Comparison of ENCODE assay signal across 17 cellular contexts in the genomic region with DNA sequence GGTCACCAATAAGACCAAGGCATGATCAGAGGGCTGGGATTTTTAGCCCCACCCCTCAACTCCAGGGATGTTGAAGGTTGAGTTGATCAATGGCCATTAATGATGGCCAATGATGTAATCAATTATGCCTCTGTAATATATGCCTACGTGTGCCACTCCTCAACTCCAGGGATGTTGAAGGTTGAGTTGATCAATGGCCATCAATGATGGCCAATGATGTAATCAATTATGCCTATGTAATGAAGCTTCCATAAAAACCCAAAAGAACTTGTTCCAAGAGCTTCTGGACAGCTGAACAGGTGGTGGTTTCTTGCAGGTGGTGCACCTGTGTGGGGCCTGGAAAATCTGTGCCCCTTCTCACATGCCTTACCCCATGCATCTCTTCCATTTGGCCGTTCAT. TPM values are rescaled to one million over a fixed set of nuclear protein-coding genes. Genes with fewer than 3 reads are reported as not detected.
DNase-seq lines count a peak whose midpoint lies in the region; ATAC-seq and TF ChIP-seq lines count a peak whose summit lies in the region.
"Had no signal": no experiment of that assay in that cellular context is flagged by ENCODE, and none has a peak within 500 bp of the region (broad histone marks: within the 10 kb centered on the region; RNA-seq: fewer than 3 reads in every experiment).

No MANE protein-coding gene starts in this region.

- intact Hi-C loops in activated CD8-positive, alpha-beta T cell treated with anti-CD3 and anti-CD28 coated beads for 36 hours (cut with micrococcal nuclease), result no loop called here
- intact Hi-C loops in CD8-positive, alpha-beta T cell (cut with DNase I, micrococcal nuclease), result no loop called here
- intact Hi-C loops in left lung (cut with DNase I), result no loop called here

- H3K9me3 Mint-ChIP-seq in activated CD8-positive, alpha-beta T cell treated with anti-CD3 and anti-CD28 coated beads for 36 hours, result peaks cover 26% of the 10 kb centered on the region
- H3K9me3 Mint-ChIP-seq in activated CD8-positive, alpha-beta T cell treated with anti-CD3 and anti-CD28 coated beads, Interleukin-2, amount 10 ng/mL, durations not matched to agents 7 days and 5 days (ENCODE audit: insufficient read depth), result peaks cover 17% of the 10 kb centered on the region
- peaks cover 16% of the 10 kb centered on the region for H3K9me3 Mint-ChIP-seq in CD8-positive, alpha-beta T cell
- H3K9me3 Mint-ChIP-seq in activated naive CD8-positive, alpha-beta T cell treated with anti-CD3 and anti-CD28 coated beads for 36 hours, result peaks cover 30% of the 10 kb centered on the region
- H3K9me3 Mint-ChIP-seq in naive thymus-derived CD8-positive, alpha-beta T cell, result peaks cover 0 to 24% (median 15%) of the 10 kb centered on the region in 9 donors

- no peak overlapping the region for H3K4me3 Mint-ChIP-seq in activated CD8-positive, alpha-beta T cell treated with anti-CD3 and anti-CD28 coated beads for 36 hours
- no peak overlapping the region for H3K4me3 Mint-ChIP-seq in activated CD8-positive, alpha-beta T cell treated with anti-CD3 and anti-CD28 coated beads, Interleukin-2, amount 10 ng/mL, durations not matched to agents 7 days and 5 days
- H3K4me3 Mint-ChIP-seq in CD8-positive, alpha-beta T cell, result no peak overlapping the region
- no peak overlapping the region for H3K4me3 Mint-ChIP-seq in activated naive CD8-positive, alpha-beta T cell treated with anti-CD3 and anti-CD28 coated beads for 36 hours
- no peak overlapping the region for H3K4me3 Mint-ChIP-seq in naive thymus-derived CD8-positive, alpha-beta T cell
- H3K4me3 Mint-ChIP-seq: GM23338, HFFc6, IgD-negative memory B cell had no signal

- ATAC-seq in activated CD8-positive, alpha-beta T cell treated with anti-CD3 and anti-CD28 coated beads for 36 hours, result no peak
- ATAC-seq in activated CD8-positive, alpha-beta T cell treated with anti-CD3 and anti-CD28 coated beads, Interleukin-2, amount 10 ng/mL, durations not matched to agents 7 days and 5 days, result no peak
- ATAC-seq in CD8-positive, alpha-beta T cell, result no peak
- no peak for ATAC-seq in naive thymus-derived CD8-positive, alpha-beta T cell
- ATAC-seq in GM21717 (IDR thresholded peaks at IDR 0.05; ENCODE audit: unreplicated experiment) (no peak), left lung (no peak)
- ATAC-seq: A549, GM23338 had no signal

- H3K4me3 ChIP-seq in CD8-positive, alpha-beta T cell (ENCODE audit: low read depth, low read length), result no peak overlapping the region
- H3K4me3 ChIP-seq in left lung, result no peak overlapping the region
- H3K4me3 ChIP-seq: A549, GM23338 had no signal

- DNase-seq in activated CD8-positive, alpha-beta T cell treated with anti-CD3 and anti-CD28 coated beads for 36 hours, result no peak
- DNase-seq in activated CD8-positive, alpha-beta T cell treated with anti-CD3 and anti-CD28 coated beads, Interleukin-2, amount 10 ng/mL, durations not matched to agents 7 days and 5 days, result no peak
- DNase-seq in CD8-positive, alpha-beta T cell, result no peak
- no peak for DNase-seq in activated naive CD8-positive, alpha-beta T cell treated with anti-CD3 and anti-CD28 coated beads for 36 hours
- DNase-seq in naive thymus-derived CD8-positive, alpha-beta T cell, result no peak
- DNase-seq in left lung, result no peak
- DNase-seq: AML-193, Caco-2, HCEC 1CT, HFFc6 had no signal

- POLR2A ChIA-PET in activated CD8-positive, alpha-beta T cell treated with anti-CD3 and anti-CD28 coated beads for 36 hours (lab: Charles Lee), result no interaction called here
- POLR2A ChIA-PET in activated CD8-positive, alpha-beta T cell treated with anti-CD3 and anti-CD28 coated beads, Interleukin-2, amount 10 ng/mL, durations not matched to agents 7 days and 5 days (lab: Charles Lee), result interaction anchor here (0.7 kb wide), 2 partner anchors 72 to 563 kb away, joined by 3 to 5 read pairs; no protein-coding TSS in a partner anchor
- POLR2A ChIA-PET in CD8-positive, alpha-beta T cell (lab: Charles Lee), result interaction anchor here (1.1 to 1.6 kb wide), 2 partner anchors 11 to 71 kb away, joined by 3 to 6 read pairs; no protein-coding TSS in a partner anchor
- POLR2A ChIA-PET in naive thymus-derived CD8-positive, alpha-beta T cell (lab: Charles Lee), result interaction anchor here (1.2 to 7.8 kb wide), 2 partner anchors 14 to 73 kb away, joined by 3 to 47 read pairs; a partner anchor contains a TSS

- H3K4me1 ChIP-seq in CD8-positive, alpha-beta T cell (ENCODE audit: insufficient read depth, low read length), result peaks cover 55% of the 10 kb centered on the region
- H3K4me1 ChIP-seq in left lung, result peaks cover 0 to 3% of the 10 kb centered on the region in 2 donors
- H3K4me1 ChIP-seq: A549, Caco-2 had no signal

- no peaks in the 10 kb centered on the region for H3K36me3 ChIP-seq in CD8-positive, alpha-beta T cell (ENCODE audit: insufficient read depth, low read length)
- H3K36me3 ChIP-seq in left lung, result no peaks in the 10 kb centered on the region

- H3K9me3 ChIP-seq in CD8-positive, alpha-beta T cell (ENCODE audit: low read length), result no peaks in the 10 kb centered on the region
- H3K9me3 ChIP-seq in left lung, result peaks cover 0 to 15% of the 10 kb centered on the region in 2 donors

- CTCF ChIA-PET in activated CD8-positive, alpha-beta T cell treated with anti-CD3 and anti-CD28 coated beads for 36 hours (lab: Charles Lee), result interaction anchor here (0.9 to 2.2 kb wide), 6 partner anchors 8 to 73 kb away, joined by 3 to 11 read pairs (median 4); a partner anchor contains a TSS
- CTCF ChIA-PET in activated CD8-positive, alpha-beta T cell treated with anti-CD3 and anti-CD28 coated beads, Interleukin-2, amount 10 ng/mL, durations not matched to agents 7 days and 5 days (lab: Charles Lee), result interaction anchor here (1.5 to 2.0 kb wide), 2 partner anchors 16 to 73 kb away, joined by 4 to 11 read pairs; a partner anchor contains a TSS
- CTCF ChIA-PET in CD8-positive, alpha-beta T cell (lab: Charles Lee), result interaction anchor here (0.9 to 6.5 kb wide), 3 partner anchors 14 to 71 kb away, joined by 3 to 57 read pairs (median 3); a partner anchor contains a TSS

- H3K27ac Mint-ChIP-seq in activated CD8-positive, alpha-beta T cell treated with anti-CD3 and anti-CD28 coated beads for 36 hours, result peak overlapping the region; percentile 21
- no peak overlapping the region for H3K27ac Mint-ChIP-seq in activated CD8-positive, alpha-beta T cell treated with anti-CD3 and anti-CD28 coated beads, Interleukin-2, amount 10 ng/mL, durations not matched to agents 7 days and 5 days
- peak overlapping the region; percentile 79 for H3K27ac Mint-ChIP-seq in CD8-positive, alpha-beta T cell
- peak overlapping the region; percentile 16 for H3K27ac Mint-ChIP-seq in activated naive CD8-positive, alpha-beta T cell treated with anti-CD3 and anti-CD28 coated beads for 36 hours
- peak overlapping the region in 8 of 10 donors; percentile 15 to 79 (median 63) for H3K27ac Mint-ChIP-seq in naive thymus-derived CD8-positive, alpha-beta T cell
- H3K27ac Mint-ChIP-seq: GM23338, HFFc6, IgD-negative memory B cell had no signal

- TF ChIP-seq CTCF in activated CD8-positive, alpha-beta T cell treated with anti-CD3 and anti-CD28 coated beads for 36 hours (IDR thresholded peaks at IDR 0.05), result no peak
- no peak for TF ChIP-seq CTCF in CD8-positive, alpha-beta T cell (IDR thresholded peaks at IDR 0.05)
- no peak for TF ChIP-seq CTCF in left lung (IDR thresholded peaks at IDR 0.05)

- no peaks in the 10 kb centered on the region for H3K27me3 ChIP-seq in CD8-positive, alpha-beta T cell (ENCODE audit: insufficient read depth, low read length)
- no peaks in the 10 kb centered on the region for H3K27me3 ChIP-seq in left lung

- H3K27me3 Mint-ChIP-seq in activated CD8-positive, alpha-beta T cell treated with anti-CD3 and anti-CD28 coated beads for 36 hours, result peaks cover under 1% of the 10 kb centered on the region
- H3K27me3 Mint-ChIP-seq in activated CD8-positive, alpha-beta T cell treated with anti-CD3 and anti-CD28 coated beads, Interleukin-2, amount 10 ng/mL, durations not matched to agents 7 days and 5 days (ENCODE audit: low read depth), result no peaks in the 10 kb centered on the region
- H3K27me3 Mint-ChIP-seq in CD8-positive, alpha-beta T cell (ENCODE audit: low read depth), result no peaks in the 10 kb centered on the region
- H3K27me3 Mint-ChIP-seq in activated naive CD8-positive, alpha-beta T cell treated with anti-CD3 and anti-CD28 coated beads for 36 hours, result peaks cover 2% of the 10 kb centered on the region
- H3K27me3 Mint-ChIP-seq in naive thymus-derived CD8-positive, alpha-beta T cell, result no peaks in the 10 kb centered on the region
- H3K27me3 Mint-ChIP-seq: IgD-negative memory B cell had no signal

- H3K36me3 Mint-ChIP-seq in activated CD8-positive, alpha-beta T cell treated with anti-CD3 and anti-CD28 coated beads for 36 hours (ENCODE audit: low read depth), result peaks cover 23% of the 10 kb centered on the region
- peaks cover 3% of the 10 kb centered on the region for H3K36me3 Mint-ChIP-seq in activated CD8-positive, alpha-beta T cell treated with anti-CD3 and anti-CD28 coated beads, Interleukin-2, amount 10 ng/mL, durations not matched to agents 7 days and 5 days (ENCODE audit: low read depth)
- peaks cover 20% of the 10 kb centered on the region for H3K36me3 Mint-ChIP-seq in CD8-positive, alpha-beta T cell
- peaks cover 21% of the 10 kb centered on the region for H3K36me3 Mint-ChIP-seq in activated naive CD8-positive, alpha-beta T cell treated with anti-CD3 and anti-CD28 coated beads for 36 hours
- peaks cover 0 to 18% (median 0%) of the 10 kb centered on the region in 3 donors for H3K36me3 Mint-ChIP-seq in naive thymus-derived CD8-positive, alpha-beta T cell
- H3K36me3 Mint-ChIP-seq: IgD-negative memory B cell had no signal

- peaks cover 20% of the 10 kb centered on the region for H3K4me1 Mint-ChIP-seq in activated CD8-positive, alpha-beta T cell treated with anti-CD3 and anti-CD28 coated beads for 36 hours (ENCODE audit: low read depth)
- peaks cover 12% of the 10 kb centered on the region for H3K4me1 Mint-ChIP-seq in activated CD8-positive, alpha-beta T cell treated with anti-CD3 and anti-CD28 coated beads, Interleukin-2, amount 10 ng/mL, durations not matched to agents 7 days and 5 days (ENCODE audit: low read depth)
- peaks cover 27% of the 10 kb centered on the region for H3K4me1 Mint-ChIP-seq in CD8-positive, alpha-beta T cell (ENCODE audit: low read depth)
- H3K4me1 Mint-ChIP-seq in activated naive CD8-positive, alpha-beta T cell treated with anti-CD3 and anti-CD28 coated beads for 36 hours, result peaks cover 16% of the 10 kb centered on the region
- H3K4me1 Mint-ChIP-seq in naive thymus-derived CD8-positive, alpha-beta T cell, result peaks cover 7 to 24% (median 14%) of the 10 kb centered on the region in 4 donors
- H3K4me1 Mint-ChIP-seq: GM23338, IgD-negative memory B cell had no signal

- no peak overlapping the region for H3K27ac ChIP-seq in CD8-positive, alpha-beta T cell (ENCODE audit: low read depth, low read length)
- H3K27ac ChIP-seq in left lung, result no peak overlapping the region
- H3K27ac ChIP-seq: 22Rv1, A549, C4-2B, HL-60 had no signal

RNA-seq across cellular contexts. Expression of a gene that starts 33.2 kb away (rescaled TPM):
- total RNA-seq in activated CD8-positive, alpha-beta T cell treated with anti-CD3 and anti-CD28 coated beads for 36 hours, result 10 to 100 TPM in 1 of 2 experiments, 1 to 10 TPM in 1; 6.6 to 10.1 TPM
- total RNA-seq in activated CD8-positive, alpha-beta T cell treated with anti-CD3 and anti-CD28 coated beads, Interleukin-2, amount 10 ng/mL, durations not matched to agents 7 days and 5 days, result 1 to 10 TPM; 4.3 to 4.6 TPM
- total RNA-seq in CD8-positive, alpha-beta T cell, result 10 to 100 TPM; 13.8 to 17.7 TPM
- total RNA-seq in activated naive CD8-positive, alpha-beta T cell treated with anti-CD3 and anti-CD28 coated beads for 36 hours, result 1 to 10 TPM; 2.2 to 3.7 TPM
- 1 to 10 TPM; 4.1 to 5.0 TPM for total RNA-seq in naive thymus-derived CD8-positive, alpha-beta T cell
- 100 to 1,000 TPM in 1 of 3 donors, 10 to 100 TPM in 2; 13.8 to 237 (median 14.7) TPM for polyA plus RNA-seq in naive thymus-derived CD8-positive, alpha-beta T cell
- total RNA-seq in left lung, result 1 to 10 TPM; 2.0 to 3.0 TPM
